In genomic region chr12:56105503-56105902, GRCh38 we compare ENCODE assay signal across 8 cellular contexts. TPM values are rescaled to one million over a fixed set of nuclear protein-coding genes. Genes with fewer than 3 reads are reported as not detected.
DNase-seq lines count a peak whose midpoint lies in the region; ATAC-seq and TF ChIP-seq lines count a peak whose summit lies in the region.

No MANE protein-coding gene starts in this region.

- H2AFZ ChIP-seq in MM.1S (ENCODE audit: low read length) (no peak overlapping the region), neural cell (ENCODE audit: low read depth, low read length) (no peak overlapping the region)

- H3K36me3 Mint-ChIP-seq in effector memory CD8-positive, alpha-beta T cell (ENCODE audit: insufficient read depth): peaks cover 53% of the 10 kb centered on the region

- no peaks in the 10 kb centered on the region for H3K9me3 ChIP-seq in BLaER1
- H3K9me3 ChIP-seq in MM.1S (replicated peaks; ENCODE audit: insufficient read depth, low read length): no peaks in the 10 kb centered on the region
- no peaks in the 10 kb centered on the region for H3K9me3 ChIP-seq in neural cell (ENCODE audit: low read length)

- TF ChIP-seq CTCF in MM.1S (IDR thresholded peaks at IDR 0.05; ENCODE audit: low read length) (no peak), neural cell (IDR thresholded peaks at IDR 0.05; ENCODE audit: poor library complexity, severe bottlenecking) (no peak), GM10248 (IDR thresholded peaks at IDR 0.05; ENCODE audit: control extremely low read depth, extremely low read depth, low read depth, missing control alignments) (no peak)

- ATAC-seq in effector memory CD8-positive, alpha-beta T cell (replicated peaks): no peak

- H3K4me2 ChIP-seq in BLaER1 (peak overlapping the region; percentile 95), MM.1S (ENCODE audit: low read depth, low read length) (peak overlapping the region; percentile 89), neural cell (ENCODE audit: low read length) (peak overlapping the region; percentile 89)

- peak overlapping the region; percentile 97 for H3K27ac ChIP-seq in BLaER1
- peak overlapping the region; percentile 38; the same call in 1 of the 2 replicates for H3K27ac ChIP-seq in MM.1S (ENCODE audit: low read length)
- no peak overlapping the region for H3K27ac ChIP-seq in neural cell (ENCODE audit: low read length)

- no peak for DNase-seq in MM.1S
- no peak for DNase-seq in effector memory CD8-positive, alpha-beta T cell
- no peak for DNase-seq in hypothalamus (lab: John Stamatoyannopoulos, UW)
- no peak for DNase-seq in GM10248 (ENCODE audit: extremely low spot score)
- DNase-seq in iPS-NIHi7 (ENCODE audit: extremely low spot score): no peak
- DNase-seq in NCI-H748 treated with DMSO at 0.1 percent for 48 hours (lab: John Stamatoyannopoulos, UW): no peak

- no peak for TF ChIP-seq RAD21 in neural cell (conservative IDR thresholded peaks at IDR 0.05)

- H3K9ac ChIP-seq in BLaER1 (peak overlapping the region; percentile 98), MM.1S (ENCODE audit: low read length) (peak overlapping the region; percentile 83), neural cell (ENCODE audit: low read length) (peak overlapping the region; percentile 86)

- peaks cover 42 to 59% of the 10 kb centered on the region in 2 donors for H3K4me1 Mint-ChIP-seq in effector memory CD8-positive, alpha-beta T cell (ENCODE audit: low read depth in 2 of 2)

- H3K4me3 ChIP-seq in BLaER1 (peak overlapping the region; percentile 92), MM.1S (ENCODE audit: low read length) (peak overlapping the region; percentile 78), neural cell (ENCODE audit: low read length) (peak overlapping the region; percentile 97)

- H3F3A ChIP-seq in MM.1S (ENCODE audit: insufficient read depth, low read length) (peaks cover 5% of the 10 kb centered on the region; the same call in 1 of the 2 replicates), neural cell (ENCODE audit: insufficient read depth, low read length, poor library complexity, severe bottlenecking) (no peaks in the 10 kb centered on the region)

- no peak for TF ChIP-seq EP300 in neural cell (conservative IDR thresholded peaks at IDR 0.05; ENCODE audit: poor library complexity, severe bottlenecking)

- no peaks in the 10 kb centered on the region for H3K9me3 Mint-ChIP-seq in effector memory CD8-positive, alpha-beta T cell

- H3K79me2 ChIP-seq in MM.1S (ENCODE audit: low read length) (peaks cover 42% of the 10 kb centered on the region), neural cell (replicated peaks; ENCODE audit: insufficient read depth, low read length) (peaks cover 24% of the 10 kb centered on the region)

- H3K4me1 ChIP-seq in BLaER1 (peaks cover 32% of the 10 kb centered on the region), MM.1S (ENCODE audit: low read length) (peaks cover 7% of the 10 kb centered on the region)

- POLR2A ChIA-PET in GM10248 (lab: Yijun Ruan, JAX): interaction anchor here (0.7 to 3.1 kb wide), 4 partner anchors 12 to 1810 kb away, joined by 3 to 56 read pairs (median 7); partner anchors contain the start of genes ESYT1, RPL41, SMARCC2 and ZC3H10

- CTCF ChIA-PET in GM10248 (lab: Yijun Ruan, JAX): interaction anchor here (0.9 to 3.1 kb wide), 7 partner anchors 10 to 116 kb away, joined by 3 to 42 read pairs (median 3); partner anchors contain the start of genes RNF41, RPL41 and ZC3H10

- H3K9me2 ChIP-seq in MM.1S (replicated peaks; ENCODE audit: insufficient read depth, low read length) (no peaks in the 10 kb centered on the region), neural cell (ENCODE audit: insufficient read depth, low read length) (no peaks in the 10 kb centered on the region)

- H3K27ac Mint-ChIP-seq in effector memory CD8-positive, alpha-beta T cell: peak overlapping the region; percentile 93 to 94

- no peaks in the 10 kb centered on the region for H3K27me3 Mint-ChIP-seq in effector memory CD8-positive, alpha-beta T cell

- H3K27me3 ChIP-seq in BLaER1: no peaks in the 10 kb centered on the region
- H3K27me3 ChIP-seq in MM.1S (replicated peaks; ENCODE audit: insufficient read depth, low read length): no peaks in the 10 kb centered on the region
- no peaks in the 10 kb centered on the region for H3K27me3 ChIP-seq in neural cell (ENCODE audit: insufficient read depth, low read depth, low read length)

- H4K20me1 ChIP-seq in BLaER1 (peaks cover 32% of the 10 kb centered on the region), MM.1S (ENCODE audit: insufficient read depth, low read length) (peaks cover 6% of the 10 kb centered on the region; the same call in 1 of the 2 replicates), neural cell (ENCODE audit: insufficient read depth) (no peaks in the 10 kb centered on the region)

- peaks cover 46% of the 10 kb centered on the region for H3K36me3 ChIP-seq in BLaER1
- peaks cover 20% of the 10 kb centered on the region for H3K36me3 ChIP-seq in MM.1S (replicated peaks; ENCODE audit: insufficient read depth, low read length)
- H3K36me3 ChIP-seq in neural cell (ENCODE audit: insufficient read depth, low read length): no peaks in the 10 kb centered on the region

- H3K4me3 Mint-ChIP-seq in effector memory CD8-positive, alpha-beta T cell: peak overlapping the region; percentile 95 to 96

TF ChIP-seq in neural cell, 6 proteins besides CTCF, POLR2A, EP300 and RAD21:
- TF ChIP-seq EZH2 (IDR thresholded peaks at IDR 0.05; ENCODE audit: borderline replicate concordance, insufficient read depth, low read length, poor library complexity, severe bottlenecking): no peak
- TF ChIP-seq TAF1 (IDR thresholded peaks at IDR 0.05; ENCODE audit: low read depth): no peak
- no peak for TF ChIP-seq MXI1 (conservative IDR thresholded peaks at IDR 0.05; ENCODE audit: poor library complexity, severe bottlenecking)
- TF ChIP-seq POLR2AphosphoS5 (IDR thresholded peaks at IDR 0.05): no peak
- TF ChIP-seq SMC3 (conservative IDR thresholded peaks at IDR 0.05; ENCODE audit: poor library complexity): no peak
- TF ChIP-seq REST (IDR thresholded peaks at IDR 0.05; ENCODE audit: borderline replicate concordance): no peak

RNA-seq across cellular contexts. Expression of gene PA2G4, which starts 1.1 kb away (rescaled TPM):
- 109 and 115 TPM in 2 replicates for polyA plus RNA-seq in neural cell
- 77.4 and 113 TPM in 2 replicates for polyA minus RNA-seq in neural cell

RNA-seq across cellular contexts. Expression of gene RPL41, which starts 10.9 kb away (rescaled TPM):
- polyA plus RNA-seq in neural cell: 1,970 and 2,186 TPM in 2 replicates
- 503 and 510 TPM in 2 replicates for polyA minus RNA-seq in neural cell

RNA-seq across cellular contexts. Expression of gene ZC3H10, which starts 12.6 kb away (rescaled TPM):
- 6.7 and 11.3 TPM in 2 replicates for polyA plus RNA-seq in neural cell
- polyA minus RNA-seq in neural cell: 18.8 and 25.1 TPM in 2 replicates

RNA-seq across cellular contexts. Expression of gene ESYT1, which starts 22.6 kb away (rescaled TPM):
- 19.6 and 25.1 TPM in 2 replicates for polyA plus RNA-seq in neural cell
- 16.4 and 26.1 TPM in 2 replicates for polyA minus RNA-seq in neural cell

RNA-seq across cellular contexts. Expression of gene ERBB3, which starts 25.5 kb away (rescaled TPM):
- 0.58 and 0.78 TPM in 2 replicates for polyA plus RNA-seq in neural cell
- polyA minus RNA-seq in neural cell: 0.23 and 0.24 TPM in 2 replicates
